ENCODE assay signal across 23 cellular contexts in the genomic region with DNA sequence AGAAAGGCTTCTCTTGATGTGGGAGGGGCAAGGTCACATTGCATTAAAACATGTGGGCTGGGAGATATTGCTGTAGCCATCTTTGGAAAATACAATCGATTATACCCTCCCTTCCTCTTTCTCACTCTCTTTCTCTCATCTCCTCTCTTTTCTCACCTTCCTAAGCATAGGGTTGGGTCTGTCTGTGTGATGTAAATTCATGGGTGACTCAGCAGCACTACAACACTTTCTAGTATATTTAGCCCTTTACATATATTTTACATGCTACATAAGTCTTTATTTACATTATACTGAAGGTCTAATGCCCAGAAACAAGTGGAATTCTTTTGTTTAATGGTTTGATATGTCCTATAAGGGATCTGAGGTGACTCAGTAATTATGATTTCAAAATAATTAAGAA.
"Had no signal": no experiment of that assay in that cellular context is flagged by ENCODE, and none has a peak within 500 bp of the region (broad histone marks: within the 10 kb centered on the region; RNA-seq: fewer than 3 reads in every experiment).

No MANE protein-coding gene starts in this region.

- FAIRE-seq: endometrium, islet of Langerhans, keratinocyte had no signal

- H3K27ac ChIP-seq: colonic mucosa, esophagus squamous epithelium, gastrocnemius medialis, heart right ventricle, left lung, lower lobe of right lung had no signal

- H3K4me3 ChIP-seq: colonic mucosa, esophagus squamous epithelium, gastrocnemius medialis, heart right ventricle, left lung, lower lobe of right lung had no signal

- H3K9me3 ChIP-seq: colonic mucosa, esophagus squamous epithelium, gastrocnemius medialis, heart right ventricle, lower lobe of right lung had no signal

- DNase-seq: colonic mucosa; cortex of kidney; effector CD8-positive, alpha-beta T cell; effector memory CD8-positive, alpha-beta T cell; endodermal cell; erythroblast; esophagus squamous epithelium; foreskin melanocyte; gastrocnemius medialis; glutamatergic neuron; head of caudate nucleus; heart right ventricle; hippocampal formation; left cardiac atrium; left lung; left ventricle myocardium superior; lower lobe of right lung; mesendoderm; midbrain had no signal

- ATAC-seq: effector memory CD8-positive, alpha-beta T cell; esophagus mucosa; gastrocnemius medialis; heart right ventricle; left cardiac atrium; left ventricle myocardium superior; lower lobe of right lung had no signal

- H3K36me3 ChIP-seq: colonic mucosa, esophagus squamous epithelium, gastrocnemius medialis, heart right ventricle, left lung, lower lobe of right lung had no signal

- H3K27me3 ChIP-seq: colonic mucosa, esophagus squamous epithelium, gastrocnemius medialis, heart right ventricle, left lung had no signal

- H3K4me1 ChIP-seq: colonic mucosa, esophagus squamous epithelium, gastrocnemius medialis, heart right ventricle, left lung, lower lobe of right lung had no signal
